ENCODE assay signal across 21 cellular contexts in the genomic region with DNA sequence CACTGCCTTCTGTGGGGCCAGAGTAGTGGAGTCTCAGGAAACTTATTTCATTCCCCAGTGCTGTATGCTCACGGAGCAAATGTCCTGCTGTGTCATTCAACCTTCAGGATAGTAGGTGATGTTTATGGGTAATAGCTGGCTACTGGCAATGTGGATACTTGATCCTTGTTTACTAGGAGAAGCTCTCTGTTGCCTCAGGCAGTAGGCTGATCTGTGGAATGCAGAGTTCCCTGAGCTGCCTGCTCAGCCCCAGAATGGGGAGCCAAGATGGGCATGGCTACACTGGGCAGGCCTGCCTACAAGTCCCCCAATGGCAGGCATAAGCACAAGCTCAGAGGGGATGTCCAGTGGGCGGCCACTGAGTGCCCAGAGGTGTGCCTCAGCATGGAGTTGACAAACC.
DNase-seq lines count a peak whose midpoint lies in the region; ATAC-seq and TF ChIP-seq lines count a peak whose summit lies in the region.
"Had no signal": no experiment of that assay in that cellular context is flagged by ENCODE, and none has a peak within 500 bp of the region (broad histone marks: within the 10 kb centered on the region; RNA-seq: fewer than 3 reads in every experiment).

No MANE protein-coding gene starts in this region.

- H2AK5ac ChIP-seq in mesendoderm (ENCODE audit: low read length): no peak overlapping the region

- intact Hi-C loops in body of pancreas (cut with DNase I): no loop called here

- H3K9ac ChIP-seq in mesendoderm (ENCODE audit: low read length): no peak overlapping the region
- H3K9ac ChIP-seq: BLaER1 treated with 17β-estradiol and CSF1 and Interleukin-3, amounts not matched to agents 10 nM and 100 nM had no signal

- no peak overlapping the region for H4K5ac ChIP-seq in mesendoderm (ENCODE audit: low read length)

- H3K4me3 Mint-ChIP-seq in WTC11: no peak overlapping the region
- H3K4me3 Mint-ChIP-seq: B cell; CD4-positive, alpha-beta memory T cell; CD4-positive, CD25-positive, alpha-beta regulatory T cell; CD8-positive, alpha-beta memory T cell had no signal

- H3K36me3 ChIP-seq in mesendoderm (ENCODE audit: control insufficient read depth, insufficient read depth, low read length) (no peaks in the 10 kb centered on the region), body of pancreas (replicated peaks in 1 of 2; ENCODE audit: insufficient read depth in 1 of 2, low read depth in 2 of 2) (no peaks in the 10 kb centered on the region)
- H3K36me3 ChIP-seq: BLaER1 treated with 17β-estradiol and CSF1 and Interleukin-3, amounts not matched to agents 10 nM and 100 nM had no signal

- H3K4me3 ChIP-seq in mesendoderm (ENCODE audit: low read length): no peak overlapping the region
- H3K4me3 ChIP-seq in body of pancreas: no peak overlapping the region
- H3K4me3 ChIP-seq: A549; BLaER1 treated with 17β-estradiol and CSF1 and Interleukin-3, amounts not matched to agents 10 nM and 100 nM; GM12878 had no signal

- H3K4me1 Mint-ChIP-seq in WTC11: no peaks in the 10 kb centered on the region; the same call in 1 of the 2 replicates
- H3K4me1 Mint-ChIP-seq: B cell; CD4-positive, alpha-beta memory T cell; CD4-positive, CD25-positive, alpha-beta regulatory T cell; CD8-positive, alpha-beta memory T cell had no signal

- no peak overlapping the region for H3K23ac ChIP-seq in mesendoderm (ENCODE audit: low read length)

- H3K4ac ChIP-seq in mesendoderm (ENCODE audit: low read depth, low read length): no peak overlapping the region

- H3K27ac Mint-ChIP-seq in WTC11: no peak overlapping the region
- H3K27ac Mint-ChIP-seq: B cell; CD4-positive, alpha-beta memory T cell; CD4-positive, CD25-positive, alpha-beta regulatory T cell; CD8-positive, alpha-beta memory T cell had no signal

- peaks cover 29% of the 10 kb centered on the region for H3K9me3 Mint-ChIP-seq in WTC11

- H2BK120ac ChIP-seq in mesendoderm (ENCODE audit: low read depth, low read length): no peak overlapping the region

- H3K18ac ChIP-seq in mesendoderm (ENCODE audit: low read length): no peak overlapping the region

- TF ChIP-seq CTCF in WTC11 (IDR thresholded peaks at IDR 0.05) (no peak), body of pancreas (IDR thresholded peaks at IDR 0.05) (no peak)

- DNase-seq in ELF-1 (ENCODE audit: low read depth, low spot score) (peak; percentile 70), NCI-H146 treated with DMSO at 0.1 percent for 48 hours (lab: John Stamatoyannopoulos, UW; ENCODE audit: unreplicated experiment) (peak; percentile 64), WTC11 (ENCODE audit: low spot score) (no peak), mesendoderm (peak; percentile 52), DMS79 treated with DMSO at 0.1 percent for 48 hours (lab: John Stamatoyannopoulos, UW) (no peak), body of pancreas (no peak), GDM1 (lab: John Stamatoyannopoulos, UW) (no peak)
- DNase-seq: AML-193; Caco-2; Calu3; CD4-positive, alpha-beta memory T cell; CD4-positive, CD25-positive, alpha-beta regulatory T cell; CD8-positive, alpha-beta memory T cell; DND-41; EL had no signal

- no peak overlapping the region for H3K56ac ChIP-seq in mesendoderm (ENCODE audit: low read length)

- H3K79me2 ChIP-seq in mesendoderm (ENCODE audit: control insufficient read depth, insufficient read depth, low read length): no peaks in the 10 kb centered on the region

- H2BK5ac ChIP-seq in mesendoderm (ENCODE audit: low read length): no peak overlapping the region

- POLR2A ChIA-PET in WTC11 (lab: Charles Lee): interaction anchor here (1.4 kb wide), 1 partner anchor 15 kb away, joined by 3 read pairs; no protein-coding TSS in a partner anchor

- H4K8ac ChIP-seq in mesendoderm (ENCODE audit: low read depth, low read length): no peak overlapping the region

- TF ChIP-seq POLR2A in body of pancreas (IDR thresholded peaks at IDR 0.05): no peak

- H3K27me3 Mint-ChIP-seq in WTC11 (ENCODE audit: low read depth): no peaks in the 10 kb centered on the region
- H3K27me3 Mint-ChIP-seq: B cell; CD4-positive, CD25-positive, alpha-beta regulatory T cell; CD8-positive, alpha-beta memory T cell had no signal

- ATAC-seq in WTC11: peak; percentile 79
- no peak for ATAC-seq in body of pancreas
- ATAC-seq: A549, GM12878 had no signal

- CTCF ChIA-PET in WTC11 (lab: Charles Lee): interaction anchor here (0.7 kb wide), 2 partner anchors 146 to 231 kb away, joined by 3 to 5 read pairs; no protein-coding TSS in a partner anchor

- no CpG with 5 or more reads among the region's 2 CpGs for WGBS in mesendoderm (ENCODE audit: extremely low coverage, insufficient coverage, low lambda C conversion rate)
- 71 to 86% methylated on average over 1 to 2 of the region's 2 CpGs for WGBS in body of pancreas, 2 donors

- H3K27me3 ChIP-seq in mesendoderm (ENCODE audit: insufficient read depth, low read length, poor library complexity): no peaks in the 10 kb centered on the region
- H3K27me3 ChIP-seq in body of pancreas: no peaks in the 10 kb centered on the region
- H3K27me3 ChIP-seq: BLaER1 treated with 17β-estradiol and CSF1 and Interleukin-3, amounts not matched to agents 10 nM and 100 nM had no signal

- H3K79me1 ChIP-seq in mesendoderm (ENCODE audit: low read length): no peaks in the 10 kb centered on the region

- no peaks in the 10 kb centered on the region for H3K9me3 ChIP-seq in body of pancreas
- H3K9me3 ChIP-seq: A549, Caco-2 had no signal

- H3K27ac ChIP-seq in mesendoderm (ENCODE audit: low read depth, low read length) (no peak overlapping the region), body of pancreas (no peak overlapping the region)
- H3K27ac ChIP-seq: 22Rv1; A549; BLaER1 treated with 17β-estradiol and CSF1 and Interleukin-3, amounts not matched to agents 10 nM and 100 nM; C4-2B had no signal

- no peak overlapping the region for H2BK15ac ChIP-seq in mesendoderm (replicated peaks; ENCODE audit: low read depth)

- H3K4me2 ChIP-seq in mesendoderm (ENCODE audit: low read length): no peak overlapping the region
- H3K4me2 ChIP-seq: A549; BLaER1 treated with 17β-estradiol and CSF1 and Interleukin-3, amounts not matched to agents 10 nM and 100 nM had no signal

- peaks cover 15% of the 10 kb centered on the region for H3K36me3 Mint-ChIP-seq in WTC11
- H3K36me3 Mint-ChIP-seq: CD4-positive, alpha-beta memory T cell; CD4-positive, CD25-positive, alpha-beta regulatory T cell had no signal

- H3K4me1 ChIP-seq in mesendoderm (ENCODE audit: control insufficient read depth, low read depth, low read length) (no peaks in the 10 kb centered on the region), body of pancreas (no peaks in the 10 kb centered on the region)
- H3K4me1 ChIP-seq: A549; BLaER1 treated with 17β-estradiol and CSF1 and Interleukin-3, amounts not matched to agents 10 nM and 100 nM; Caco-2 had no signal

TF ChIP-seq in WTC11, 78 proteins besides CTCF, POLR2A, EP300 and RAD21:
- no peak for TF ChIP-seq ZNF423 (CRISPR knock-in tag; IDR thresholded peaks at IDR 0.05)
- TF ChIP-seq, protein P1, sequence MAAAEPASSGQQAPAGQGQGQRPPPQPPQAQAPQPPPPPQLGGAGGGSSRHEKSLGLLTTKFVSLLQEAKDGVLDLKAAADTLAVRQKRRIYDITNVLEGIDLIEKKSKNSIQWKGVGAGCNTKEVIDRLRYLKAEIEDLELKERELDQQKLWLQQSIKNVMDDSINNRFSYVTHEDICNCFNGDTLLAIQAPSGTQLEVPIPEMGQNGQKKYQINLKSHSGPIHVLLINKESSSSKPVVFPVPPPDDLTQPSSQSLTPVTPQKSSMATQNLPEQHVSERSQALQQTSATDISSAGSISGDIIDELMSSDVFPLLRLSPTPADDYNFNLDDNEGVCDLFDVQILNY (CRISPR knock-in tag; IDR thresholded peaks at IDR 0.05): no peak
- TF ChIP-seq, protein P2, sequence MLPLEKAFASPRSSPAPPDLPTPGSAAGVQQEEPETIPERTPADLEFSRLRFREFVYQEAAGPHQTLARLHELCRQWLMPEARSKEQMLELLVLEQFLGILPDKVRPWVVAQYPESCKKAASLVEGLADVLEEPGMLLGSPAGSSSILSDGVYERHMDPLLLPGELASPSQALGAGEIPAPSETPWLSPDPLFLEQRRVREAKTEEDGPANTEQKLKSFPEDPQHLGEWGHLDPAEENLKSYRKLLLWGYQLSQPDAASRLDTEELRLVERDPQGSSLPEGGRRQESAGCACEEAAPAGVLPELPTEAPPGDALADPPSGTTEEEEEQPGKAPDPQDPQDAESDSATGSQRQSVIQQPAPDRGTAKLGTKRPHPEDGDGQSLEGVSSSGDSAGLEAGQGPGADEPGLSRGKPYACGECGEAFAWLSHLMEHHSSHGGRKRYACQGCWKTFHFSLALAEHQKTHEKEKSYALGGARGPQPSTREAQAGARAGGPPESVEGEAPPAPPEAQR (CRISPR knock-in tag; IDR thresholded peaks at IDR 0.05): no peak

Comparison
In these comparisons a context has a peak if more than half of its experiments do, and no peak if none do; other contexts are left out.
1. DNase-seq: peak in ELF-1 (single experiment), NCI-H146 treated with DMSO at 0.1 percent for 48 hours (single experiment) and mesendoderm (single experiment); none in WTC11 (single experiment), DMS79 treated with DMSO at 0.1 percent for 48 hours (single experiment), body of pancreas (0 of 4) and GDM1 (single experiment).